Comparison of ENCODE assay signal across 8 cellular contexts in genomic region chr5:88667187-88668141, GRCh38.
DNase-seq lines count a peak whose midpoint lies in the region; ATAC-seq and TF ChIP-seq lines count a peak whose summit lies in the region.

No MANE protein-coding gene starts in this region.

- H3K4me1 ChIP-seq in PC-9 (replicated peaks; ENCODE audit: insufficient read depth) (no peaks in the 10 kb centered on the region), foreskin keratinocyte (no peaks in the 10 kb centered on the region), suprapubic skin (peaks cover 23% of the 10 kb centered on the region)

- H3K27me3 ChIP-seq in PC-9 (ENCODE audit: insufficient read depth, low read depth) (no peaks in the 10 kb centered on the region), foreskin keratinocyte (peaks cover 100% of the 10 kb centered on the region), suprapubic skin (peaks cover 100% of the 10 kb centered on the region)

- no peak for DNase-seq in stimulated activated naive CD8-positive, alpha-beta T cell treated with anti-CD3 and anti-CD28 coated beads, Interleukin-15, Interleukin-2, amounts not matched to agents 100 U/mL and 50 U/mL, for 24 hours
- no peak for DNase-seq in PC-9
- DNase-seq in foreskin keratinocyte, result no peak
- no peak for DNase-seq in suprapubic skin (ENCODE audit: low spot score in 2 of 2)
- no peak for DNase-seq in NCI-H1436 treated with DMSO at 0.1 percent for 48 hours (lab: John Stamatoyannopoulos, UW)
- DNase-seq in stimulated activated CD4-positive, alpha-beta T cell treated with anti-CD3 and anti-CD28 coated beads, Interleukin-15, amount 100 ng/mL, for 24 hours, result no peak

- CTCF ChIA-PET in PC-9 (lab: Charles Lee), result no interaction called here

- H4K20me1 ChIP-seq in PC-9 (ENCODE audit: insufficient read depth), result no peaks in the 10 kb centered on the region

- TF ChIP-seq EP300 in suprapubic skin (IDR thresholded peaks at IDR 0.05), result no peak

- TF ChIP-seq POLR2A in suprapubic skin (IDR thresholded peaks at IDR 0.05), result no peak

- H3K4me2 ChIP-seq in PC-9, result peak overlapping the region; percentile 14; the same call in 1 of the 2 replicates

- no peaks in the 10 kb centered on the region for H3K9me3 ChIP-seq in PC-9 (ENCODE audit: insufficient read depth, low read depth)
- no peaks in the 10 kb centered on the region for H3K9me3 ChIP-seq in suprapubic skin

- H3K4me3 Mint-ChIP-seq in stimulated activated naive CD8-positive, alpha-beta T cell treated with anti-CD3 and anti-CD28 coated beads, Interleukin-15, Interleukin-2, amounts not matched to agents 100 ng/mL and 50 ng/mL, for 24 hours, result peak overlapping the region; percentile 88

- BruUV-seq in PC-9 (replicated peaks; lab: Mats Ljungman, UMichigan), result no TSS peak

- H3K36me3 Mint-ChIP-seq in stimulated activated naive CD8-positive, alpha-beta T cell treated with anti-CD3 and anti-CD28 coated beads, Interleukin-15, Interleukin-2, amounts not matched to agents 100 ng/mL and 50 ng/mL, for 24 hours (ENCODE audit: low read depth), result peaks cover 15% of the 10 kb centered on the region

- H3K4me3 ChIP-seq in PC-9 (no peak overlapping the region), suprapubic skin (peak overlapping the region; percentile 45)

- POLR2A ChIA-PET in PC-9 (lab: Charles Lee; ENCODE audit: unreplicated experiment), result no interaction called here

- H3K27ac ChIP-seq in PC-9, result no peak overlapping the region
- no peak overlapping the region for H3K27ac ChIP-seq in foreskin keratinocyte
- H3K27ac ChIP-seq in suprapubic skin, result no peak overlapping the region

- 11% methylated on average over 28 of the region's 28 CpGs for WGBS in suprapubic skin

- H3K36me3 ChIP-seq in PC-9 (ENCODE audit: low read depth) (no peaks in the 10 kb centered on the region), suprapubic skin (no peaks in the 10 kb centered on the region)

- intact Hi-C loops in PC-9 (cut with micrococcal nuclease; ENCODE audit: unreplicated experiment), result no loop called here

- no peak for ATAC-seq in stimulated activated naive CD8-positive, alpha-beta T cell treated with anti-CD3 and anti-CD28 coated beads, Interleukin-15, Interleukin-2, amounts not matched to agents 100 U/mL and 50 U/mL, for 24 hours
- ATAC-seq in HG02981 (IDR thresholded peaks at IDR 0.05; ENCODE audit: unreplicated experiment), result peak; percentile 63
- peak; percentile 21 for ATAC-seq in foreskin keratinocyte

- H3F3A ChIP-seq in PC-9 (ENCODE audit: insufficient read depth, low read depth), result no peaks in the 10 kb centered on the region; the same call in 1 of the 2 replicates

- TF ChIP-seq CTCF in PC-9 (conservative IDR thresholded peaks at IDR 0.05) (no peak), foreskin keratinocyte (conservative IDR thresholded peaks at IDR 0.05) (no peak), suprapubic skin (IDR thresholded peaks at IDR 0.05) (no peak)

- no peaks in the 10 kb centered on the region for H3K79me2 ChIP-seq in PC-9 (ENCODE audit: low read depth)

- H3K27ac Mint-ChIP-seq in stimulated activated naive CD8-positive, alpha-beta T cell treated with anti-CD3 and anti-CD28 coated beads, Interleukin-15, Interleukin-2, amounts not matched to agents 100 ng/mL and 50 ng/mL, for 24 hours, result no peak overlapping the region

- H3K9me2 ChIP-seq in PC-9 (ENCODE audit: insufficient read depth), result no peaks in the 10 kb centered on the region

- peaks cover 10% of the 10 kb centered on the region for H3K9me3 Mint-ChIP-seq in stimulated activated naive CD8-positive, alpha-beta T cell treated with anti-CD3 and anti-CD28 coated beads, Interleukin-15, Interleukin-2, amounts not matched to agents 100 ng/mL and 50 ng/mL, for 24 hours

- peaks cover 98% of the 10 kb centered on the region for H3K27me3 Mint-ChIP-seq in stimulated activated naive CD8-positive, alpha-beta T cell treated with anti-CD3 and anti-CD28 coated beads, Interleukin-15, Interleukin-2, amounts not matched to agents 100 ng/mL and 50 ng/mL, for 24 hours

- H2AFZ ChIP-seq in PC-9, result peak overlapping the region; percentile 59; the same call in 1 of the 2 replicates

- peaks cover 22% of the 10 kb centered on the region for H3K4me1 Mint-ChIP-seq in stimulated activated naive CD8-positive, alpha-beta T cell treated with anti-CD3 and anti-CD28 coated beads, Interleukin-15, Interleukin-2, amounts not matched to agents 100 ng/mL and 50 ng/mL, for 24 hours (ENCODE audit: low read depth)
